1 cellular context compared by ENCODE assay signal in genomic region chr12:95621725-95622124, GRCh38.
TF ChIP-seq lines count a peak whose summit lies in the region.

No MANE protein-coding gene starts in this region.

TF ChIP-seq in GM23338, 12 proteins besides CTCF, POLR2A, EP300 and RAD21 (continued from another document):
- TF ChIP-seq ZNF462 (CRISPR knock-in tag; IDR thresholded peaks at IDR 0.05) (no peak), EZH2 (IDR thresholded peaks at IDR 0.05; ENCODE audit: low read depth, unreplicated experiment) (no peak), JUNB (IDR thresholded peaks at IDR 0.05; ENCODE audit: unreplicated experiment) (no peak), ZNF331 (CRISPR knock-in tag; IDR thresholded peaks at IDR 0.05; ENCODE audit: low read depth) (no peak), ZNF114 (CRISPR knock-in tag; IDR thresholded peaks at IDR 0.05) (no peak), REST (IDR thresholded peaks at IDR 0.05; ENCODE audit: unreplicated experiment) (no peak)
